Comparison of ENCODE assay signal across 8 cellular contexts in genomic region chr1:235160965-235161684, GRCh38. TPM values are rescaled to one million over a fixed set of nuclear protein-coding genes. Genes with fewer than 3 reads are reported as not detected.
DNase-seq lines count a peak whose midpoint lies in the region; ATAC-seq and TF ChIP-seq lines count a peak whose summit lies in the region.

Gene RBM34, minus strand, starts transcription at chr1:235161250. Its CDS starts 24 bp downstream, at chr1:235161226.

- H3K4me1 ChIP-seq in spleen, result peaks cover 8 to 56% (median 34%) of the 10 kb centered on the region in 6 donors

- 0 to 1% (median 0%) methylated on average over 43 to 50 of the region's 50 CpGs for WGBS in spleen, 5 donors

- peak within 1 kb of the TSS; percentile 89 for H3K27ac ChIP-seq in caudate nucleus (ENCODE audit: low read depth, low read length)
- H3K27ac ChIP-seq in spleen, result peak within 1 kb of the TSS; percentile 77 to 98 (median 94)

- peak; percentile 40 to 96 (median 80) for TF ChIP-seq POLR2A in spleen (IDR thresholded peaks at IDR 0.05)

- DNase-seq in AG10803 (ENCODE audit: low read depth) (peak; percentile 88), NCI-H345 treated with DMSO at 0.1 percent for 48 hours (lab: John Stamatoyannopoulos, UW; ENCODE audit: unreplicated experiment) (peak; percentile 90), caudate nucleus (lab: John Stamatoyannopoulos, UW) (peak; percentile 14 to 92 (median 84)), inferior parietal cortex (ENCODE audit: extremely low spot score) (peak; percentile 96), spleen (peak; percentile 98)
- DNase-seq in activated CD4-positive, CD25-positive, alpha-beta regulatory T cell (lab: John Stamatoyannopoulos, UW), result peak; percentile 75 to 88 (median 86)

- H3K27me3 ChIP-seq in spleen (replicated peaks in 1 of 7), result no peaks in the 10 kb centered on the region

- peak; percentile 22 for TF ChIP-seq CTCF in AG10803 (conservative IDR thresholded peaks at IDR 0.05; ENCODE audit: low read length)
- TF ChIP-seq CTCF in spleen (IDR thresholded peaks at IDR 0.05 in 8 of 11, conservative IDR thresholded peaks at IDR 0.05 in 3 of 11), result peak; percentile 23 to 74 (median 48)

- H3K9me3 ChIP-seq in spleen, result no peaks in the 10 kb centered on the region

- peaks cover 0 to 47% (median 27%) of the 10 kb centered on the region in 6 donors for H3K36me3 ChIP-seq in spleen

- H3K4me3 ChIP-seq in AG10803 (ENCODE audit: low read length) (peak within 1 kb of the TSS; percentile 95), spleen (peak within 1 kb of the TSS; percentile 64 to 94 (median 78))

- ATAC-seq in GM19025 (IDR thresholded peaks at IDR 0.05; ENCODE audit: low read depth, unreplicated experiment) (peak; percentile 90), HG03280 (IDR thresholded peaks at IDR 0.05; ENCODE audit: unreplicated experiment) (peak; percentile 91)

- intact Hi-C loops in spleen (cut with DNase I; ENCODE audit: low total_unique reads), result no loop called here

RNA-seq across cellular contexts. Expression of gene RBM34, which starts in this region (rescaled TPM):
- 10 to 100 TPM; 24.7 to 58.8 (median 52.4) TPM for total RNA-seq in spleen
- 100 to 1,000 TPM in 1 of 3 donors, 10 to 100 TPM in 2; 74.9 to 107 (median 87.7) TPM for polyA plus RNA-seq in spleen

Comparison
In these comparisons a context has a peak if more than half of its experiments do, and no peak if none do; other contexts are left out.
1. Peak in every context shown above with its lines: DNase-seq, ATAC-seq, H3K4me3 ChIP-seq and H3K27ac ChIP-seq.